21 cellular contexts compared by ENCODE assay signal in the genomic region with DNA sequence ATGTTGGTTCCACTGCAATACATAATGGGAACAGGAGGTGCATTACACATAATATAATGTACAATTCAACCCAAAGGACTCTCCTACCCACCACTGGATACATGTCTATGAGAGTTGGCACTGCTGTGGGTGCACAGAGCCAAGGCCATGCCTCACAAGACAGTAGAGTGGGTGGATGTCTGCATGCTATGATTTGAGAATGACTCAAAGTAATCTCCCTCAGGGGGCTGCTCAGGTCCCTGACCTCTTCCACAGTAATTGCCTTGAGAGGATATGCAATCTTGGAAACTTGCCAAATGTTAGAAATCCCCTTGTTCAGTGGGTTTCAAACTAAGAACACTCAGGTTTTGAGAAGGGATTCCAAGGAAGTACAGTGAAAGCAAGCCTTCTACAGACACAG.
A peak's percentile ranks its signal among the peaks of the same experiment; 100 is the strongest.
DNase-seq lines count a peak whose midpoint lies in the region; ATAC-seq and TF ChIP-seq lines count a peak whose summit lies in the region.
"Had no signal": no experiment of that assay in that cellular context is flagged by ENCODE, and none has a peak within 500 bp of the region (broad histone marks: within the 10 kb centered on the region; RNA-seq: fewer than 3 reads in every experiment).

No MANE protein-coding gene starts in this region.

- no peak for TF ChIP-seq CTCF in HEK293 (tag by site-specific recombination; IDR thresholded peaks at IDR 0.05)

- CTCF ChIA-PET in HEK293 (lab: Yijun Ruan, JAX) = interaction anchor here (0.8 to 2.8 kb wide), 2 partner anchors 11 to 23 kb away, joined by 4 to 17 read pairs; no protein-coding TSS in a partner anchor

- H3K9me3 ChIP-seq in HEK293 (ENCODE audit: control insufficient read depth, insufficient read depth, low read depth, low read length) = no peaks in the 10 kb centered on the region
- H3K9me3 ChIP-seq: gastrocnemius medialis, spleen, thoracic aorta had no signal

- no peak overlapping the region for H3K4me3 ChIP-seq in HEK293 (ENCODE audit: low read depth, low read length)
- H3K4me3 ChIP-seq: gastrocnemius medialis, spleen, thoracic aorta had no signal

- POLR2A ChIA-PET in HEK293 (lab: Yijun Ruan, JAX) = no interaction called here

- H3K27ac ChIP-seq in HEK293 (ENCODE audit: extremely low read depth, low read depth, low read length) = no peak overlapping the region
- H3K27ac ChIP-seq: gastrocnemius medialis, spleen, thoracic aorta had no signal

- H3K36me3 ChIP-seq in HEK293 (ENCODE audit: control insufficient read depth in 2 of 2, insufficient read depth in 1 of 2, low read length in 2 of 2) = no peaks in the 10 kb centered on the region
- H3K36me3 ChIP-seq: gastrocnemius medialis, spleen, thoracic aorta had no signal

- ATAC-seq in GM19328 (IDR thresholded peaks at IDR 0.05; ENCODE audit: unreplicated experiment) = no peak
- no peak for ATAC-seq in GM21576 (IDR thresholded peaks at IDR 0.05; ENCODE audit: unreplicated experiment)
- ATAC-seq in HG03175 (IDR thresholded peaks at IDR 0.05; ENCODE audit: unreplicated experiment) = no peak
- ATAC-seq: gastrocnemius medialis had no signal

- peak; percentile 73 for DNase-seq in DMS79 (lab: John Stamatoyannopoulos, UW)
- DNase-seq in RPMI7951 (ENCODE audit: low read depth) = peak; percentile 97
- peak; percentile 42 for DNase-seq in fibroblast of peridontal ligament (ENCODE audit: extremely low read depth)
- no peak for DNase-seq in ureter (ENCODE audit: low spot score)
- DNase-seq: activated CD4-positive, alpha-beta T cell treated with anti-CD3 and anti-CD28 coated beads for 48 hours; aorta; C1 segment of cervical spinal cord; erythroblast; gastrocnemius medialis; GF-D8; NCI-H1092; NCI-H2029 treated with DMSO at 0.1 percent for 48 hours; occipital lobe; spleen; stimulated activated CD4-positive, alpha-beta T cell treated with anti-CD3 and anti-CD28 coated beads, Interleukin-4, amount 100 ng/mL, for 1 hour; stimulated activated naive CD4-positive, alpha-beta T cell treated with Interleukin-2 at 50 U/mL for 16 hours had no signal

- no peaks in the 10 kb centered on the region for H3K4me1 ChIP-seq in HEK293 (ENCODE audit: control insufficient read depth, insufficient read depth, low read length)
- H3K4me1 ChIP-seq: gastrocnemius medialis, spleen had no signal

TF ChIP-seq in HEK293, 187 proteins besides CTCF, POLR2A, EP300 and RAD21:
- TF ChIP-seq ZNF830 (tag by site-specific recombination; IDR thresholded peaks at IDR 0.05; ENCODE audit: low read depth) (no peak), ZFHX2 (tag by site-specific recombination; conservative IDR thresholded peaks at IDR 0.05) (0 out of 2 replicates have a peak, but pooled peaks have one; percentile 9), KLF7 (tag by site-specific recombination; IDR thresholded peaks at IDR 0.05; ENCODE audit: borderline replicate concordance) (no peak), ZNF16 (tag by site-specific recombination; IDR thresholded peaks at IDR 0.05; ENCODE audit: low read depth) (no peak)
- TF ChIP-seq, protein P1, sequence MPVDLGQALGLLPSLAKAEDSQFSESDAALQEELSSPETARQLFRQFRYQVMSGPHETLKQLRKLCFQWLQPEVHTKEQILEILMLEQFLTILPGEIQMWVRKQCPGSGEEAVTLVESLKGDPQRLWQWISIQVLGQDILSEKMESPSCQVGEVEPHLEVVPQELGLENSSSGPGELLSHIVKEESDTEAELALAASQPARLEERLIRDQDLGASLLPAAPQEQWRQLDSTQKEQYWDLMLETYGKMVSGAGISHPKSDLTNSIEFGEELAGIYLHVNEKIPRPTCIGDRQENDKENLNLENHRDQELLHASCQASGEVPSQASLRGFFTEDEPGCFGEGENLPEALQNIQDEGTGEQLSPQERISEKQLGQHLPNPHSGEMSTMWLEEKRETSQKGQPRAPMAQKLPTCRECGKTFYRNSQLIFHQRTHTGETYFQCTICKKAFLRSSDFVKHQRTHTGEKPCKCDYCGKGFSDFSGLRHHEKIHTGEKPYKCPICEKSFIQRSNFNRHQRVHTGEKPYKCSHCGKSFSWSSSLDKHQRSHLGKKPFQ (tag by site-specific recombination; IDR thresholded peaks at IDR 0.05) = no peak
